ENCODE assay signal across 20 cellular contexts in genomic region chrX:50495616-50496015, GRCh38. TPM values are rescaled to one million over a fixed set of nuclear protein-coding genes. Genes with fewer than 3 reads are reported as not detected.
"Had no signal": no experiment of that assay in that cellular context is flagged by ENCODE, and none has a peak within 500 bp of the region (broad histone marks: within the 10 kb centered on the region; RNA-seq: fewer than 3 reads in every experiment).

No MANE protein-coding gene starts in this region.

- DNase-seq: activated CD4-positive, alpha-beta memory T cell treated with anti-CD3 and anti-CD28 coated beads for 36 hours; activated CD4-positive, alpha-beta T cell treated with anti-CD3 and anti-CD28 coated beads for 36 hours; activated naive CD4-positive, alpha-beta T cell treated with anti-CD3 and anti-CD28 coated beads, Interleukin-2, amount 10 ng/mL, durations not matched to agents 7 days and 5 days; activated T-cell treated with anti-CD3 and anti-CD28 coated beads, Interleukin-2, amount 50 U/mL, for 24 hours; dorsolateral prefrontal cortex; endodermal cell; hypothalamus; kidney; stimulated activated CD4-positive, alpha-beta T cell treated with anti-CD3 and anti-CD28 coated beads, Interleukin-12 subunit alpha, Interleukin-12 subunit beta, amount 100 ng/mL, for 4 hours; T-helper 17 cell; tibial artery; WERI-Rb-1 had no signal

- H3K9me3 Mint-ChIP-seq: activated CD4-positive, alpha-beta memory T cell treated with anti-CD3 and anti-CD28 coated beads for 36 hours; activated naive CD4-positive, alpha-beta T cell treated with anti-CD3 and anti-CD28 coated beads, Interleukin-2, amount 10 ng/mL, durations not matched to agents 7 days and 5 days; activated T-cell treated with anti-CD3 and anti-CD28 coated beads, Interleukin-2, amount 50 U/mL, for 24 hours; stimulated activated effector memory CD8-positive, alpha-beta T cell treated with anti-CD3 and anti-CD28 coated beads, Interleukin-12 subunit alpha, Interleukin-12 subunit beta, amount 100 ng/mL, for 72 hours had no signal

- H3K27me3 ChIP-seq: cardiac muscle cell, tibial artery, vagina had no signal

- ATAC-seq: activated CD4-positive, alpha-beta T cell treated with anti-CD3 and anti-CD28 coated beads for 36 hours; stimulated activated effector memory CD8-positive, alpha-beta T cell treated with anti-CD3 and anti-CD28 coated beads, Interleukin-12 subunit alpha, Interleukin-12 subunit beta, amount 100 ng/mL, for 72 hours; T-helper 17 cell had no signal

- H3K36me3 Mint-ChIP-seq: activated CD4-positive, alpha-beta memory T cell treated with anti-CD3 and anti-CD28 coated beads for 36 hours; activated naive CD4-positive, alpha-beta T cell treated with anti-CD3 and anti-CD28 coated beads, Interleukin-2, amount 10 ng/mL, durations not matched to agents 7 days and 5 days; stimulated activated effector memory CD8-positive, alpha-beta T cell treated with anti-CD3 and anti-CD28 coated beads, Interleukin-12 subunit alpha, Interleukin-12 subunit beta, amount 100 ng/mL, for 72 hours had no signal

- H3K36me3 ChIP-seq: cardiac muscle cell, tibial artery, vagina, WERI-Rb-1 had no signal

- H3K4me3 Mint-ChIP-seq: activated CD4-positive, alpha-beta memory T cell treated with anti-CD3 and anti-CD28 coated beads for 36 hours; activated CD4-positive, alpha-beta T cell treated with anti-CD3 and anti-CD28 coated beads for 36 hours; activated naive CD4-positive, alpha-beta T cell treated with anti-CD3 and anti-CD28 coated beads, Interleukin-2, amount 10 ng/mL, durations not matched to agents 7 days and 5 days; activated T-cell treated with anti-CD3 and anti-CD28 coated beads, Interleukin-2, amount 50 U/mL, for 24 hours; endodermal cell; neural crest cell; stimulated activated effector memory CD8-positive, alpha-beta T cell treated with anti-CD3 and anti-CD28 coated beads, Interleukin-12 subunit alpha, Interleukin-12 subunit beta, amount 100 ng/mL, for 72 hours; T-helper 17 cell had no signal

- H3K9me3 ChIP-seq: tibial artery, vagina had no signal

- H3K4me3 ChIP-seq: cardiac muscle cell, dorsolateral prefrontal cortex, tibial artery, vagina had no signal

- H3K4me1 Mint-ChIP-seq: activated CD4-positive, alpha-beta T cell treated with anti-CD3 and anti-CD28 coated beads for 36 hours; activated naive CD4-positive, alpha-beta T cell treated with anti-CD3 and anti-CD28 coated beads, Interleukin-2, amount 10 ng/mL, durations not matched to agents 7 days and 5 days; endodermal cell; neural crest cell; stimulated activated effector memory CD8-positive, alpha-beta T cell treated with anti-CD3 and anti-CD28 coated beads, Interleukin-12 subunit alpha, Interleukin-12 subunit beta, amount 100 ng/mL, for 72 hours; T-helper 17 cell had no signal

- H3K27ac ChIP-seq: cardiac muscle cell, dorsolateral prefrontal cortex, tibial artery, vagina, WERI-Rb-1 had no signal

- H3K4me1 ChIP-seq: tibial artery, vagina had no signal

- H3K27ac Mint-ChIP-seq: activated CD4-positive, alpha-beta memory T cell treated with anti-CD3 and anti-CD28 coated beads for 36 hours; activated CD4-positive, alpha-beta T cell treated with anti-CD3 and anti-CD28 coated beads for 36 hours; activated naive CD4-positive, alpha-beta T cell treated with anti-CD3 and anti-CD28 coated beads, Interleukin-2, amount 10 ng/mL, durations not matched to agents 7 days and 5 days; activated T-cell treated with anti-CD3 and anti-CD28 coated beads, Interleukin-2, amount 50 U/mL, for 24 hours; endodermal cell; stimulated activated effector memory CD8-positive, alpha-beta T cell treated with anti-CD3 and anti-CD28 coated beads, Interleukin-12 subunit alpha, Interleukin-12 subunit beta, amount 100 ng/mL, for 72 hours; T-helper 17 cell had no signal

RNA-seq across cellular contexts. Expression of gene DGKK, which starts 25.0 kb away (rescaled TPM):
- total RNA-seq: activated CD4-positive, alpha-beta memory T cell treated with anti-CD3 and anti-CD28 coated beads for 36 hours; activated CD4-positive, alpha-beta T cell treated with anti-CD3 and anti-CD28 coated beads for 36 hours; epithelial cell of proximal tubule; kidney; lung microvascular endothelial cell; osteocyte; pulmonary artery endothelial cell; T-helper 17 cell had no signal
